In the genomic region with DNA sequence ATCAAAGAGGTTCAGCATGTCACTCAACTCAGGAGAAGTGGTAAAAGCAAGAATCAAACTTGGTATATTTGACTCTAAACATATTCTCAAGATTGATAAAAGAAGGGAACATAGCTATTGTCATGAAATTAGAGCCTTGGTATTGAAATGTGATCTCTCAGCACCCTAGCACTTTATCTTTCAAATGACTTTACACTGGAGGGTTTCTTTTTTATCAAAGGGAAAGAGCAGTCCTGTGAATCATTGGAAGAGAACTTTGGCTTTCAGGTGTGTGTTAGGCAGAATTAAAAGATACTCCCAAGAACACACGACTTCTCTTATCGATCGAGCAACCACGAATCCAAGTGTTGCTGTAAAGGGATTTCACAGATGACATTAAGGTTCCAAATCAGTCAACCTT, we compare ENCODE assay signal across 26 cellular contexts. TPM values are rescaled to one million over a fixed set of nuclear protein-coding genes. Genes with fewer than 3 reads are reported as not detected.
"Had no signal": no experiment of that assay in that cellular context is flagged by ENCODE, and none has a peak within 500 bp of the region (broad histone marks: within the 10 kb centered on the region; RNA-seq: fewer than 3 reads in every experiment).

No MANE protein-coding gene starts in this region.

- H3K27ac ChIP-seq: colonic mucosa had no signal

- H3K9me3 Mint-ChIP-seq: activated CD4-positive, alpha-beta T cell treated with anti-CD3 and anti-CD28 coated beads, Interleukin-2, amount 10 ng/mL, durations not matched to agents 7 days and 5 days; activated T-cell treated with anti-CD3 and anti-CD28 coated beads, Interleukin-2, amount 50 U/mL, for 4 hours had no signal

- H3K4me3 Mint-ChIP-seq: activated CD4-positive, alpha-beta memory T cell treated with anti-CD3 and anti-CD28 coated beads, Interleukin-2, amount 10 ng/mL, durations not matched to agents 7 days and 5 days; activated CD4-positive, alpha-beta T cell treated with anti-CD3 and anti-CD28 coated beads, Interleukin-2, amount 10 ng/mL, durations not matched to agents 7 days and 5 days; activated naive CD8-positive, alpha-beta T cell; activated T-cell treated with anti-CD3 and anti-CD28 coated beads, Interleukin-2, amount 50 U/mL, for 4 hours; activated T-helper 17 cell treated with anti-CD3 and anti-CD28 coated beads, Interleukin-2, amount 50 U/mL, for 72 hours; endodermal cell had no signal

- H3K36me3 ChIP-seq: colonic mucosa had no signal

- H3K4me1 Mint-ChIP-seq: activated CD4-positive, alpha-beta memory T cell treated with anti-CD3 and anti-CD28 coated beads, Interleukin-2, amount 10 ng/mL, durations not matched to agents 7 days and 5 days; activated CD4-positive, alpha-beta T cell treated with anti-CD3 and anti-CD28 coated beads, Interleukin-2, amount 10 ng/mL, durations not matched to agents 7 days and 5 days; activated T-helper 17 cell treated with anti-CD3 and anti-CD28 coated beads, Interleukin-2, amount 50 U/mL, for 72 hours; endodermal cell had no signal

- ATAC-seq: activated T-cell treated with anti-CD3 and anti-CD28 coated beads, Interleukin-2, amount 50 U/mL, for 4 hours; activated T-helper 17 cell treated with anti-CD3 and anti-CD28 coated beads, Interleukin-2, amount 50 U/mL, for 72 hours; esophagus mucosa had no signal

- H3K27me3 Mint-ChIP-seq: activated CD4-positive, alpha-beta memory T cell treated with anti-CD3 and anti-CD28 coated beads, Interleukin-2, amount 10 ng/mL, durations not matched to agents 7 days and 5 days; activated CD4-positive, alpha-beta T cell treated with anti-CD3 and anti-CD28 coated beads, Interleukin-2, amount 10 ng/mL, durations not matched to agents 7 days and 5 days; activated naive CD8-positive, alpha-beta T cell; activated T-helper 17 cell treated with anti-CD3 and anti-CD28 coated beads, Interleukin-2, amount 50 U/mL, for 72 hours had no signal

- H3K36me3 Mint-ChIP-seq: activated naive CD8-positive, alpha-beta T cell had no signal

- H3K4me1 ChIP-seq: colonic mucosa had no signal

- H3K9me3 ChIP-seq: colonic mucosa had no signal

- H3K27ac Mint-ChIP-seq: activated CD4-positive, alpha-beta memory T cell treated with anti-CD3 and anti-CD28 coated beads, Interleukin-2, amount 10 ng/mL, durations not matched to agents 7 days and 5 days; activated CD4-positive, alpha-beta T cell treated with anti-CD3 and anti-CD28 coated beads, Interleukin-2, amount 10 ng/mL, durations not matched to agents 7 days and 5 days; activated naive CD8-positive, alpha-beta T cell; activated T-helper 17 cell treated with anti-CD3 and anti-CD28 coated beads, Interleukin-2, amount 50 U/mL, for 72 hours; endodermal cell had no signal

- H3K27me3 ChIP-seq: colonic mucosa had no signal

- DNase-seq: activated CD4-positive, alpha-beta memory T cell treated with anti-CD3 and anti-CD28 coated beads, Interleukin-2, amount 10 ng/mL, durations not matched to agents 7 days and 5 days; activated CD4-positive, alpha-beta T cell treated with anti-CD3 and anti-CD28 coated beads for 1 hour; activated CD4-positive, alpha-beta T cell treated with anti-CD3 and anti-CD28 coated beads for 4 hours; activated CD4-positive, alpha-beta T cell treated with anti-CD3 and anti-CD28 coated beads, Interleukin-2, amount 10 ng/mL, durations not matched to agents 7 days and 5 days; activated CD4-positive, alpha-beta T cell treated with anti-CD3 and anti-CD28 coated beads, Interleukin-2, amount 50 U/mL, for 4 hours; activated CD8-positive, alpha-beta memory T cell treated with anti-CD3 and anti-CD28 coated beads, Interleukin-2, amount 50 U/mL, for 48 hours; activated effector memory CD4-positive, alpha-beta T cell treated with Interleukin-2 at 50 U/mL for 16 hours; activated gamma-delta T cell treated with Interleukin-2 at 50 U/mL for 16 hours; activated naive CD4-positive, alpha-beta T cell treated with anti-CD3 and anti-CD28 coated beads, Interleukin-2, amount 50 U/mL, for 16 hours; activated naive CD4-positive, alpha-beta T cell treated with Interleukin-2 at 50 U/mL for 16 hours; activated T-cell treated with anti-CD3 and anti-CD28 coated beads, Interleukin-2, amount 50 U/mL, for 4 hours; amniotic stem cell; anterior cingulate cortex; central memory CD4-positive, alpha-beta T cell; cerebellar nuclear complex; colonic mucosa; effector memory CD4-positive, alpha-beta T cell; endodermal cell; foreskin fibroblast; head of caudate nucleus; T-helper 2 cell had no signal

- H3K4me3 ChIP-seq: colonic mucosa had no signal

RNA-seq across cellular contexts. Expression of a gene that starts 54.4 kb away (rescaled TPM):
- total RNA-seq: activated CD4-positive, alpha-beta memory T cell treated with anti-CD3 and anti-CD28 coated beads, Interleukin-2, amount 10 ng/mL, durations not matched to agents 7 days and 5 days; activated CD4-positive, alpha-beta T cell treated with anti-CD3 and anti-CD28 coated beads, Interleukin-2, amount 10 ng/mL, durations not matched to agents 7 days and 5 days; activated T-cell treated with anti-CD3 and anti-CD28 coated beads, Interleukin-2, amount 50 U/mL, for 4 hours; dermis microvascular lymphatic vessel endothelial cell; T-helper 1 cell treated with Interleukin-12 subunit alpha and Interleukin-12 subunit beta and Interleukin-4 antibody, amounts not matched to agents 30 ng/mL and 1 ng/mL, for 36 hours had no signal
